8 cellular contexts compared by ENCODE assay signal in the genomic region with DNA sequence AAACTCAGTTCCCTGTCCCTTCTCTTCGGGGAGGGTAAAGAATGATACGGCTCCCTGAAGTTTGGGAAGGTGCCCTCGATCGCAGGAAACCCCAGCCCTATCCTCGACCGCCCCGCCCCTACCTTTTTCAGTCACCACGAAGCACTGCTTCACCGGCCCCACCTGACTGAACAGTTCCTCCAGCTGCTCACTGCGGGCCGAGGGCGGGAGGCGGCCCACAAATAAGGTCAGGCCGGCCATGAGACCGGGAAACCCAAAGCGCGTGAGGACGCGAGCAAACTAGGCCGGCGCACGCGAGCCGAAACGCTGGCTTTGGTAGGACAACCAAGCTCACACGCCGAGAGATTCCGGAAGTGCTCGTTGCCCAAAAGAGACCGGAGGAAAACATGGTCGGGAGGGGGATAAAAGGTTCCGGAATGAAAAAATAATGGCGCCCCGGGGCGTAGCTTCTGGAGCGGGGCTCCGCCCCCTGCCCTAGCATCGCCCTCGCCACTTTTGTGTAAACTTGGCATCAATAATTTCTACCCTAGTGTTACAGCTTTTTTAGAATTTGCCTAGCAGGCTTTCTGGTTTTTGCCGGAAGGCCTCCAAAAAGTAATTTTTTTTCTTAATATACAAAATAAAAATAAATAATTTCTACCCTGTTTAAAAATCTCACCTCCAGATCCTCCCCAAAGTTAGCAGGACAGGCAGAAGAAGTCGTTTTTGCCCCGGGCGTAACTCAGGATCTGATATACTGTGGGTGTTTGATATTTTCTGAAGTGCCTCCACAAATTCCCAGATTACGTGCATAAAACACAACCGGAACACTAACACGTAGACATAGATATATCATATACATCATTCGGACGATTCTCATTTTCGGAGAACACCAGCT. TPM values are rescaled to one million over a fixed set of nuclear protein-coding genes. Genes with fewer than 3 reads are reported as not detected.
DNase-seq lines count a peak whose midpoint lies in the region; ATAC-seq and TF ChIP-seq lines count a peak whose summit lies in the region.

A gene with protein sequence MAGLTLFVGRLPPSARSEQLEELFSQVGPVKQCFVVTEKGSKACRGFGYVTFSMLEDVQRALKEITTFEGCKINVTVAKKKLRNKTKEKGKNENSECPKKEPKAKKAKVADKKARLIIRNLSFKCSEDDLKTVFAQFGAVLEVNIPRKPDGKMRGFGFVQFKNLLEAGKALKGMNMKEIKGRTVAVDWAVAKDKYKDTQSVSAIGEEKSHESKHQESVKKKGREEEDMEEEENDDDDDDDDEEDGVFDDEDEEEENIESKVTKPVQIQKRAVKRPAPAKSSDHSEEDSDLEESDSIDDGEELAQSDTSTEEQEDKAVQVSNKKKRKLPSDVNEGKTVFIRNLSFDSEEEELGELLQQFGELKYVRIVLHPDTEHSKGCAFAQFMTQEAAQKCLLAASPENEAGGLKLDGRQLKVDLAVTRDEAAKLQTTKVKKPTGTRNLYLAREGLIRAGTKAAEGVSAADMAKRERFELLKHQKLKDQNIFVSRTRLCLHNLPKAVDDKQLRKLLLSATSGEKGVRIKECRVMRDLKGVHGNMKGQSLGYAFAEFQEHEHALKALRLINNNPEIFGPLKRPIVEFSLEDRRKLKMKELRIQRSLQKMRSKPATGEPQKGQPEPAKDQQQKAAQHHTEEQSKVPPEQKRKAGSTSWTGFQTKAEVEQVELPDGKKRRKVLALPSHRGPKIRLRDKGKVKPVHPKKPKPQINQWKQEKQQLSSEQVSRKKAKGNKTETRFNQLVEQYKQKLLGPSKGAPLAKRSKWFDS (minus strand): TSS at position 355 of the 877 bp plus-strand sequence. CDS start 115 bp downstream, at position 240.

- H3K9me3 ChIP-seq in osteoblast (ENCODE audit: low read depth, low read length) = no peaks in the 10 kb centered on the region
- H3K9me3 ChIP-seq in testis = no peaks in the 10 kb centered on the region

- H3K4me3 ChIP-seq in NB4 (ENCODE audit: low read depth, low read length) (peak within 1 kb of the TSS; percentile 87), osteoblast (ENCODE audit: insufficient read depth, low read length) (peak within 1 kb of the TSS; percentile 88), testis (peak within 1 kb of the TSS; percentile 69 to 91)

- intact Hi-C loops in testis (cut with DNase I; ENCODE audit: low total_unique reads) = no loop called here

- peak within 1 kb of the TSS; percentile 55 to 93 for H3K27ac Mint-ChIP-seq in activated naive CD4-positive, alpha-beta T cell treated with anti-CD3 and anti-CD28 coated beads, Interleukin-2, amount 50 U/mL, for 72 hours

- DNase-seq in GM10248 (ENCODE audit: extremely low spot score) (peak; percentile 93), NB4 (ENCODE audit: low read depth) (peak; percentile 97), SKM-1 (lab: John Stamatoyannopoulos, UW; ENCODE audit: unreplicated experiment) (peak; percentile 85), glomerular visceral epithelial cell (ENCODE audit: extremely low spot score) (peak; percentile 91), osteoblast (ENCODE audit: insufficient read length, low spot score, missing footprints) (peak; percentile 98), testis (peak; percentile 90)
- peak; percentile 91 to 92 for DNase-seq in activated naive CD4-positive, alpha-beta T cell treated with anti-CD3 and anti-CD28 coated beads, Interleukin-2, amount 50 U/mL, for 72 hours (ENCODE audit: low spot score in 2 of 2)

- POLR2A ChIA-PET in GM10248 (lab: Yijun Ruan, JAX) = interaction anchor here (0.6 to 1.0 kb wide), 4 partner anchors 13 to 668 kb away, joined by 3 read pairs; no protein-coding TSS in a partner anchor

- H2AFZ ChIP-seq in osteoblast (ENCODE audit: low read length) = peak within 1 kb of the TSS; percentile 89

- peaks cover 44% of the 10 kb centered on the region for H3K79me2 ChIP-seq in osteoblast (ENCODE audit: insufficient read depth, low read length)

- peak within 1 kb of the TSS; percentile 97 for H3K4me2 ChIP-seq in osteoblast (ENCODE audit: insufficient read depth, low read length)

- peaks cover 0 to 10% of the 10 kb centered on the region in 2 donors for H3K36me3 Mint-ChIP-seq in activated naive CD4-positive, alpha-beta T cell treated with anti-CD3 and anti-CD28 coated beads, Interleukin-2, amount 50 U/mL, for 72 hours

- CTCF ChIA-PET in GM10248 (lab: Yijun Ruan, JAX) = interaction anchor here (0.8 to 8.9 kb wide), 9 partner anchors 9 to 540 kb away, joined by 3 to 168 read pairs (median 6); no protein-coding TSS in a partner anchor

- TF ChIP-seq POLR2A in NB4 (IDR thresholded peaks at IDR 0.05; ENCODE audit: extremely low read depth, insufficient read length) (peak; percentile 93), testis (IDR thresholded peaks at IDR 0.05) (no peak)

- H3K36me3 ChIP-seq in osteoblast (ENCODE audit: insufficient read depth, low read length) = peaks cover 7% of the 10 kb centered on the region
- no peaks in the 10 kb centered on the region for H3K36me3 ChIP-seq in testis (ENCODE audit: low read depth, missing control alignments)

- H3K4me1 ChIP-seq in osteoblast (ENCODE audit: insufficient read depth, low read length) = peaks cover 13% of the 10 kb centered on the region
- H3K4me1 ChIP-seq in testis = peaks cover 13% of the 10 kb centered on the region

- H3K27ac ChIP-seq in osteoblast (ENCODE audit: low read depth, low read length) (peak within 1 kb of the TSS; percentile 73), testis (peak within 1 kb of the TSS; percentile 3 to 83)

- no peaks in the 10 kb centered on the region for H3K9me3 Mint-ChIP-seq in activated naive CD4-positive, alpha-beta T cell treated with anti-CD3 and anti-CD28 coated beads, Interleukin-2, amount 50 U/mL, for 72 hours

- ATAC-seq in HG02571 (IDR thresholded peaks at IDR 0.05; ENCODE audit: unreplicated experiment) = peak; percentile 91
- ATAC-seq in activated naive CD4-positive, alpha-beta T cell treated with anti-CD3 and anti-CD28 coated beads, Interleukin-2, amount 50 U/mL, for 72 hours = peak; percentile 92 to 96

- no peak for TF ChIP-seq CTCF in GM10248 (IDR thresholded peaks at IDR 0.05; ENCODE audit: control extremely low read depth, extremely low read depth, low read depth, missing control alignments)
- no peak for TF ChIP-seq CTCF in NB4 (IDR thresholded peaks at IDR 0.05; ENCODE audit: low read depth, low read length)
- no peak for TF ChIP-seq CTCF in osteoblast (IDR thresholded peaks at IDR 0.05; ENCODE audit: extremely low read depth, low read depth, low read length)
- no peak for TF ChIP-seq CTCF in testis (IDR thresholded peaks at IDR 0.05)

- H3K27me3 ChIP-seq in osteoblast (ENCODE audit: insufficient read depth, low read length) = peaks cover 4% of the 10 kb centered on the region
- H3K27me3 ChIP-seq in testis = no peaks in the 10 kb centered on the region

- WGBS in testis, 2 donors = 10% methylated on average over 40 to 49 of the region's 49 CpGs

- H4K20me1 ChIP-seq in osteoblast (ENCODE audit: insufficient read depth, low read length) = no peaks in the 10 kb centered on the region

RNA-seq across cellular contexts. Expression of the gene that starts here (rescaled TPM):
- 10 to 100 TPM; 43.4 to 51.3 TPM for total RNA-seq in activated naive CD4-positive, alpha-beta T cell treated with anti-CD3 and anti-CD28 coated beads, Interleukin-2, amount 50 U/mL, for 72 hours
- 12.1 and 16.6 TPM in 2 replicates for total RNA-seq in osteoblast
- 10 to 100 TPM; 54.5 to 58.3 TPM for total RNA-seq in testis
- polyA plus RNA-seq in testis (ENCODE audit: insufficient read depth, low read depth, low replicate concordance) = 25.7 TPM

Comparison
In these comparisons a context has a peak if more than half of its experiments do, and no peak if none do; other contexts are left out.
1. Peak in every context shown above with its lines: DNase-seq, ATAC-seq, H3K4me3 ChIP-seq and H3K27ac ChIP-seq.